Comparison of ENCODE assay signal across 22 cellular contexts in genomic region chr1:198472997-198473396, GRCh38.
"Had no signal": no experiment of that assay in that cellular context is flagged by ENCODE, and none has a peak within 500 bp of the region (broad histone marks: within the 10 kb centered on the region; RNA-seq: fewer than 3 reads in every experiment).

No MANE protein-coding gene starts in this region.

- H3K9me3 ChIP-seq: ovary, right atrium auricular region, right lobe of liver, suprapubic skin, tibial artery, upper lobe of right lung had no signal

- H3K27me3 Mint-ChIP-seq: naive B cell; progenitor cell of endocrine pancreas; stimulated activated naive CD8-positive, alpha-beta T cell treated with anti-CD3 and anti-CD28 coated beads, Interleukin-15, Interleukin-2, amounts not matched to agents 100 ng/mL and 50 ng/mL, for 24 hours had no signal

- H3K27ac ChIP-seq: left ventricle myocardium inferior, ovary, right atrium auricular region, right lobe of liver, suprapubic skin, thoracic aorta, tibial artery, upper lobe of right lung had no signal

- FAIRE-seq: urothelium cell line had no signal

- ATAC-seq: natural killer cell, right lobe of liver, upper lobe of right lung had no signal

- H3K4me1 ChIP-seq: left ventricle myocardium inferior, right atrium auricular region, right lobe of liver, suprapubic skin, tibial artery, upper lobe of right lung had no signal

- H3K27ac Mint-ChIP-seq: mesothelial cell of epicardium; natural killer cell; progenitor cell of endocrine pancreas; stimulated activated naive CD8-positive, alpha-beta T cell treated with anti-CD3 and anti-CD28 coated beads, Interleukin-15, Interleukin-2, amounts not matched to agents 100 ng/mL and 50 ng/mL, for 24 hours had no signal

- H3K4me3 ChIP-seq: left ventricle myocardium inferior, lung, ovary, right atrium auricular region, right lobe of liver, smooth muscle cell, suprapubic skin, thoracic aorta, tibial artery, upper lobe of right lung had no signal

- H3K4me3 Mint-ChIP-seq: mesothelial cell of epicardium; naive B cell; natural killer cell; stimulated activated naive CD8-positive, alpha-beta T cell treated with anti-CD3 and anti-CD28 coated beads, Interleukin-15, Interleukin-2, amounts not matched to agents 100 ng/mL and 50 ng/mL, for 24 hours had no signal

- H3K4me1 Mint-ChIP-seq: mesothelial cell of epicardium had no signal

- H3K36me3 ChIP-seq: left ventricle myocardium inferior, ovary, right atrium auricular region, right lobe of liver, suprapubic skin, thoracic aorta, tibial artery, upper lobe of right lung had no signal

- DNase-seq: hypothalamus; islet precursor cell; left ventricle myocardium inferior; mesendoderm; naive B cell; natural killer cell; ovary; right lobe of liver; stimulated activated CD4-positive, alpha-beta T cell treated with anti-CD3 and anti-CD28 coated beads, Interleukin-1b, Interleukin-23, amount 100 ng/mL, for 48 hours; stimulated activated CD4-positive, alpha-beta T cell treated with anti-CD3 and anti-CD28 coated beads, Interleukin-2, amount 100 ng/mL, for 48 hours; stimulated activated naive CD4-positive, alpha-beta T cell; tibial artery; upper lobe of right lung had no signal

- H3K4me2 ChIP-seq: smooth muscle cell had no signal

- H3K27me3 ChIP-seq: ovary, right atrium auricular region, right lobe of liver, suprapubic skin, tibial artery, upper lobe of right lung had no signal

- H3K36me3 Mint-ChIP-seq: mesothelial cell of epicardium, naive B cell had no signal
